8 cellular contexts compared by ENCODE assay signal in the genomic region with DNA sequence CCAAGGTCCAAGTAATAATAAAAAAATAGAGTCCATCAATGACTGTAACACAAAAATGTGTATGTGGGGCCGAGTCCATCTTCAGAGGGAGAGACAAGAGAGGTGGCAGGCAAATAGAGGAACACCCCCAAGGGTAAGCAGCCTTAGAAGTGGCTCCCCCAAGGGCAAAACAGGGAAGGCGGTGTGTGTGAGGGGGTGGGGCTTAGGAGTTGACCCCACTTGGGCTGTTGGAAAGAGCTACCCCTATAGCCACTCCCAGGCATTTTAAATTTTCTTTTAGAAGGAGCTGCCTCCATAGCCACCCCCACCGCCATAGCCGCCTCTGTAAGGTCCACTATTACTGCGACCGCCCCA. TPM values are rescaled to one million over a fixed set of nuclear protein-coding genes. Genes with fewer than 3 reads are reported as not detected.
DNase-seq lines count a peak whose midpoint lies in the region; ATAC-seq, FAIRE-seq and TF ChIP-seq lines count a peak whose summit lies in the region.

No MANE protein-coding gene starts in this region.

- no peak for FAIRE-seq in K562 (lab: Jason Lieb, UNC)

- H3K79me2 ChIP-seq in K562 (ENCODE audit: control insufficient read depth, insufficient read depth, low read length), result peaks cover 40% of the 10 kb centered on the region

- peaks cover 28% of the 10 kb centered on the region for H4K20me1 ChIP-seq in K562 (replicated peaks; ENCODE audit: control insufficient read depth, insufficient read depth, low read length)

- TF ChIP-seq CTCF in K562 (IDR thresholded peaks at IDR 0.05 in 2 of 3, conservative IDR thresholded peaks at IDR 0.05 in 1 of 3; ENCODE audit: insufficient read depth in 2 of 3, low read depth in 1 of 3, low read length in 3 of 3) (no peak), kidney epithelial cell (IDR thresholded peaks at IDR 0.05; ENCODE audit: insufficient read depth, low read length, poor library complexity, severe bottlenecking) (no peak)

- DNase-seq in SIG-M5 treated with dmso at 0.1 percent for 504 hours (lab: John Stamatoyannopoulos, UW; ENCODE audit: unreplicated experiment), result peak; percentile 83
- DNase-seq in SIG-M5 (lab: John Stamatoyannopoulos, UW), result no peak
- DNase-seq in NT2/D1 (ENCODE audit: low read depth, low spot score), result no peak
- DNase-seq in K562 (ENCODE audit: extremely low read depth in 1 of 4, low spot score in 3 of 4), result peak; percentile 38 to 78 (median 52)
- no peak for DNase-seq in kidney epithelial cell (ENCODE audit: low read depth)
- no peak for DNase-seq in hippocampal formation (lab: John Stamatoyannopoulos, UW)

- H2AFZ ChIP-seq in K562 (ENCODE audit: low read depth, low read length), result no peak overlapping the region

- no peaks in the 10 kb centered on the region for H3K27me3 ChIP-seq in NT2/D1 (ENCODE audit: insufficient read depth, insufficient read length)
- H3K27me3 ChIP-seq in K562 (ENCODE audit: control insufficient read depth in 2 of 2, insufficient read depth in 2 of 2, low read length in 2 of 2), result peaks cover under 1 to 2% of the 10 kb centered on the region in 2 experiments; a peak in 3 of 5 replicates
- no peaks in the 10 kb centered on the region for H3K27me3 ChIP-seq in kidney epithelial cell (ENCODE audit: control insufficient read depth, insufficient read depth, low read length)
- H3K27me3 ChIP-seq in subcutaneous abdominal adipose tissue (ENCODE audit: control insufficient read depth in 5 of 5, insufficient read depth in 4 of 5, low read length in 5 of 5), result no peaks in the 10 kb centered on the region

- TF ChIP-seq POLR2A in K562 (conservative IDR thresholded peaks at IDR 0.05), result no peak

- no peak for TF ChIP-seq EP300 in K562 (IDR thresholded peaks at IDR 0.05; ENCODE audit: low read length)

- POLR2A ChIA-PET in K562 (lab: Yijun Ruan, JAX), result interaction anchor here (0.6 to 1.7 kb wide), 9 partner anchors 11 to 380 kb away, joined by 3 to 15 read pairs (median 4); no protein-coding TSS in a partner anchor

- CTCF ChIA-PET in K562 (lab: Yijun Ruan, JAX; ENCODE audit: low intra/inter-chr PET ratio), result no interaction called here

- peak overlapping the region; percentile 93 for H3K4me2 ChIP-seq in K562 (ENCODE audit: insufficient read depth, low read length)

- peak overlapping the region; percentile 99 for H3K9ac ChIP-seq in NT2/D1 (ENCODE audit: insufficient read length, low read depth)
- peak overlapping the region; percentile 98 to 100 for H3K9ac ChIP-seq in K562 (ENCODE audit: insufficient read depth in 1 of 2, low read depth in 2 of 2, low read length in 2 of 2)
- peak overlapping the region; percentile 93 to 100 (median 99) for H3K9ac ChIP-seq in subcutaneous abdominal adipose tissue (ENCODE audit: low read length in 5 of 5)

- ATAC-seq in K562 (peak; percentile 56), HG03354 (IDR thresholded peaks at IDR 0.05; ENCODE audit: poor library complexity, severe bottlenecking, unreplicated experiment) (no peak)

- peaks cover 28% of the 10 kb centered on the region for H3K36me3 ChIP-seq in NT2/D1 (ENCODE audit: insufficient read depth, insufficient read length, low read length)
- H3K36me3 ChIP-seq in K562 (ENCODE audit: control insufficient read depth, insufficient read depth, low read length), result peaks cover 21% of the 10 kb centered on the region; the same call in 2 of the 3 replicates
- no peaks in the 10 kb centered on the region for H3K36me3 ChIP-seq in kidney epithelial cell (ENCODE audit: control insufficient read depth, insufficient read depth, low read length)
- H3K36me3 ChIP-seq in subcutaneous abdominal adipose tissue (ENCODE audit: control insufficient read depth in 5 of 5, insufficient read depth in 5 of 5, low read length in 5 of 5), result no peaks in the 10 kb centered on the region

- no peaks in the 10 kb centered on the region for H3K4me1 ChIP-seq in NT2/D1 (ENCODE audit: insufficient read depth, insufficient read length)
- peaks cover 0 to 16% of the 10 kb centered on the region in 2 experiments; a peak in 3 of 5 replicates for H3K4me1 ChIP-seq in K562 (replicated peaks in 1 of 2; ENCODE audit: control insufficient read depth in 2 of 2, insufficient read depth in 2 of 2, low read length in 2 of 2)
- peaks cover 3 to 37% (median 28%) of the 10 kb centered on the region in 5 donors for H3K4me1 ChIP-seq in subcutaneous abdominal adipose tissue (ENCODE audit: control insufficient read depth in 5 of 5, insufficient read depth in 5 of 5, low read length in 5 of 5)

- in situ Hi-C loops in K562 (cut with MboI), result no loop called here

- H3K27ac ChIP-seq in K562 (ENCODE audit: extremely low read depth, low read depth, low read length), result peak overlapping the region; percentile 97
- H3K27ac ChIP-seq in subcutaneous abdominal adipose tissue (ENCODE audit: low read depth, low read length), result peak overlapping the region; percentile 100

- no peaks in the 10 kb centered on the region for H3K9me1 ChIP-seq in K562 (ENCODE audit: control insufficient read depth, insufficient read depth, low read length)

- TF ChIP-seq RAD21 in K562 (CRISPR knock-in tag; conservative IDR thresholded peaks at IDR 0.05 in 1 of 2, IDR thresholded peaks at IDR 0.05 in 1 of 2), result no peak

- BruUV-seq in K562 (replicated peaks; lab: Mats Ljungman, UMichigan), result no TSS peak

- WGBS in K562 (ENCODE audit: insufficient coverage, low coverage, missing lambda C conversion rate), result 0% methylated on average over 4 of the region's 6 CpGs

- no peaks in the 10 kb centered on the region for H3K9me3 ChIP-seq in NT2/D1 (ENCODE audit: insufficient read depth, low read length)
- H3K9me3 ChIP-seq in K562 (replicated peaks; ENCODE audit: control insufficient read depth, insufficient read depth, low read depth, low read length), result no peaks in the 10 kb centered on the region
- no peaks in the 10 kb centered on the region for H3K9me3 ChIP-seq in subcutaneous abdominal adipose tissue (ENCODE audit: control insufficient read depth in 5 of 5, low read length in 5 of 5)

- intact Hi-C loops in K562 (cut with micrococcal nuclease), result loop anchor here (5.0 kb wide), 2 partner anchors 244 to 279 kb away; a partner anchor contains a TSS

- H3K4me3 ChIP-seq in NT2/D1 (ENCODE audit: insufficient read length, low read depth), result peak overlapping the region; percentile 90
- H3K4me3 ChIP-seq in K562, result peak overlapping the region; percentile 76
- peak overlapping the region; percentile 74 for H3K4me3 ChIP-seq in kidney epithelial cell (ENCODE audit: low read depth, low read length)
- peak overlapping the region; percentile 84 to 98 (median 96) for H3K4me3 ChIP-seq in subcutaneous abdominal adipose tissue (ENCODE audit: low read depth in 1 of 5, low read length in 5 of 5)

TF ChIP-seq in K562, 482 proteins besides CTCF, POLR2A, EP300 and RAD21 (continues in another document):
- no peak for TF ChIP-seq BRCA1 (IDR thresholded peaks at IDR 0.05)
- no peak for TF ChIP-seq BRCA1 (CRISPR knock-in tag; IDR thresholded peaks at IDR 0.05)
- no peak for TF ChIP-seq CBFA2T3 (IDR thresholded peaks at IDR 0.05)

RNA-seq across cellular contexts. Expression of a gene that starts 1.3 kb away (rescaled TPM):
- total RNA-seq in K562 (2011; cell fraction: chromatin; rRNA removed; ENCODE audit: low replicate concordance), result 5.5 and 7.0 TPM in 2 replicates
- 5.8 and 7.3 TPM in 2 replicates for total RNA-seq in K562 (2011; cell fraction: nucleolus; rRNA removed)
- 8.4 and 11.3 TPM in 2 replicates for total RNA-seq in K562 (2011; cell fraction: nucleoplasm; rRNA removed)
- total RNA-seq in K562 (2014; rRNA removed), result 9.9 and 10.9 TPM in 2 replicates
- total RNA-seq in K562 (2014; rRNA removed; fragmentation: Illumina TruSeq; extraction: Trizol), result 9.2 and 10.3 TPM in 2 replicates
- total RNA-seq in K562 (2015; rRNA removed; fragmentation: Illumina TruSeq; extraction: Trizol), result 14.0 and 14.1 TPM in 2 replicates
- 29.8 and 33.3 TPM in 2 replicates for total RNA-seq in K562 (2021)
- polyA plus RNA-seq in K562 (2011; rRNA removed), result 10.7 and 11.0 TPM in 2 replicates
- polyA plus RNA-seq in K562 (2011; cell fraction: cytosol; rRNA removed), result 8.9 and 13.6 TPM in 2 replicates
- polyA plus RNA-seq in K562 (2011; cell fraction: nucleus; rRNA removed), result 4.6 and 4.7 TPM in 2 replicates
- polyA plus RNA-seq in K562 (2012), result 22.8 and 30.2 TPM in 2 replicates
- 20.2 and 27.4 TPM in 2 replicates for polyA plus RNA-seq in K562 (2014; fragmentation: Illumina TruSeq; extraction: Trizol)
- polyA plus RNA-seq in K562 (2014; fragmentation: Nextera tagmentation; extraction: Ambion mirVana), result 1 to 10 TPM; 5.0 to 5.7 TPM
- 24.6 and 26.7 TPM in 2 replicates for polyA plus RNA-seq in K562 (2014; rRNA removed)
- 6.5 and 8.4 TPM in 2 replicates for polyA minus RNA-seq in K562 (2011; rRNA and poly(A)+ RNA removed)
- 7.5 and 8.3 TPM in 2 replicates for polyA minus RNA-seq in K562 (2011; cell fraction: cytosol; rRNA and poly(A)+ RNA removed)
- polyA minus RNA-seq in K562 (2011; cell fraction: nucleus; rRNA and poly(A)+ RNA removed), result 3.9 and 7.9 TPM in 2 replicates
- 14.7 TPM in 2 replicates for total RNA-seq in kidney epithelial cell

RNA-seq across cellular contexts. Expression of a gene that starts 17.0 kb away (rescaled TPM):
- total RNA-seq in K562 (2011; cell fraction: chromatin; rRNA removed; ENCODE audit: low replicate concordance), result 2.6 and 4.0 TPM in 2 replicates
- total RNA-seq in K562 (2011; cell fraction: nucleolus; rRNA removed), result 1.6 and 2.3 TPM in 2 replicates
- 2.4 and 3.3 TPM in 2 replicates for total RNA-seq in K562 (2011; cell fraction: nucleoplasm; rRNA removed)
- total RNA-seq in K562 (2014; rRNA removed) (under 0.01 and 0.65 TPM in 2 replicates), K562 (2014; rRNA removed; fragmentation: Illumina TruSeq; extraction: Trizol) (0.26 and 0.33 TPM in 2 replicates), K562 (2015; rRNA removed; fragmentation: Illumina TruSeq; extraction: Trizol) (0.64 and 0.65 TPM in 2 replicates), K562 (2021) (0.31 and 0.38 TPM in 2 replicates), kidney epithelial cell (1.6 and 2.8 TPM in 2 replicates)
- polyA plus RNA-seq in K562 (2011; rRNA removed) (1.5 and 2.1 TPM in 2 replicates), K562 (2014; fragmentation: Illumina TruSeq; extraction: Trizol) (0.22 and 0.24 TPM in 2 replicates), K562 (2014; fragmentation: Nextera tagmentation; extraction: Ambion mirVana) (under 1 TPM; 0.14 to 0.18 TPM), K562 (2014; rRNA removed) (0.19 and 0.47 TPM in 2 replicates)
- 0.58 and 0.94 TPM in 2 replicates for polyA plus RNA-seq in K562 (2011; cell fraction: cytosol; rRNA removed)
- polyA plus RNA-seq in K562 (2011; cell fraction: nucleus; rRNA removed), result 4.1 and 5.2 TPM in 2 replicates
- 0.43 and 2.9 TPM in 2 replicates for polyA plus RNA-seq in K562 (2012)
- 4.1 and 4.4 TPM in 2 replicates for polyA minus RNA-seq in K562 (2011; rRNA and poly(A)+ RNA removed)
- polyA minus RNA-seq in K562 (2011; cell fraction: cytosol; rRNA and poly(A)+ RNA removed), result 0.64 TPM in 1 of 2 replicates, not detected in the other
- 3.4 and 6.1 TPM in 2 replicates for polyA minus RNA-seq in K562 (2011; cell fraction: nucleus; rRNA and poly(A)+ RNA removed)

Comparison
In these comparisons a context has a peak if more than half of its experiments do, and no peak if none do; other contexts are left out.
1. DNase-seq: peak in SIG-M5 treated with dmso at 0.1 percent for 504 hours (single experiment) and K562 (4 of 4); none in SIG-M5 (single experiment), NT2/D1 (single experiment), kidney epithelial cell (single experiment) and hippocampal formation (0 of 2).
2. Peak in every context shown above with its lines, with median percentiles within 50 percentile points of each other: H3K4me3 ChIP-seq and H3K9ac ChIP-seq.